Comparison of ENCODE assay signal across 29 cellular contexts in genomic region chr19:31560021-31560770, GRCh38.
"Had no signal": no experiment of that assay in that cellular context is flagged by ENCODE, and none has a peak within 500 bp of the region (broad histone marks: within the 10 kb centered on the region; RNA-seq: fewer than 3 reads in every experiment).

No MANE protein-coding gene starts in this region.

- H3K36me3 Mint-ChIP-seq: brain, immature natural killer cell had no signal

- FAIRE-seq: kidney had no signal

- H2AFZ ChIP-seq: parathyroid adenoma had no signal

- DNase-seq: activated CD4-positive, alpha-beta T cell treated with anti-CD3 and anti-CD28 coated beads for 1 hour; activated CD4-positive, alpha-beta T cell treated with anti-CD3 and anti-CD28 coated beads, Interleukin-2, amount 50 U/mL, for 1 hour; activated CD8-positive, alpha-beta T cell treated with anti-CD3 and anti-CD28 coated beads for 36 hours; activated naive CD8-positive, alpha-beta T cell treated with anti-CD3 and anti-CD28 coated beads, Interleukin-2, amount 50 U/mL, for 24 hours; activated T-cell treated with anti-CD3 and anti-CD28 coated beads, Interleukin-2, amount 50 U/mL, for 48 hours; dorsolateral prefrontal cortex; effector memory CD4-positive, alpha-beta T cell; erythroblast; hypothalamus; immature natural killer cell; kidney; left colon; mammary epithelial cell; nucleus accumbens; spleen; stimulated activated naive CD4-positive, alpha-beta T cell treated with Interleukin-2 at 50 U/mL for 16 hours; T-helper 2 cell had no signal

- H3K36me3 ChIP-seq: cardiac muscle cell, heart left ventricle, right atrium auricular region, spleen, tibial nerve had no signal

- H3K27me3 ChIP-seq: right atrium auricular region, spleen, tibial nerve had no signal

- H3K4me1 Mint-ChIP-seq: activated naive CD4-positive, alpha-beta T cell treated with anti-CD3 and anti-CD28 coated beads, Interleukin-2, amount 50 U/mL, for 24 hours; activated naive CD8-positive, alpha-beta T cell treated with anti-CD3 and anti-CD28 coated beads, Interleukin-2, amount 50 U/mL, for 24 hours; brain; immature natural killer cell; naive thymus-derived CD8-positive, alpha-beta T cell; neural crest cell had no signal

- H3K4me1 ChIP-seq: heart left ventricle, parathyroid adenoma, right atrium auricular region, spleen, tibial nerve had no signal

- H3K9ac ChIP-seq: parathyroid adenoma had no signal

- H3K4me3 Mint-ChIP-seq: activated CD8-positive, alpha-beta T cell treated with anti-CD3 and anti-CD28 coated beads for 36 hours; activated naive CD4-positive, alpha-beta T cell treated with anti-CD3 and anti-CD28 coated beads, Interleukin-2, amount 50 U/mL, for 24 hours; activated naive CD8-positive, alpha-beta T cell treated with anti-CD3 and anti-CD28 coated beads, Interleukin-2, amount 50 U/mL, for 24 hours; brain; immature natural killer cell; mesothelial cell of epicardium; naive thymus-derived CD8-positive, alpha-beta T cell; neural crest cell had no signal

- H3K27me3 Mint-ChIP-seq: activated CD8-positive, alpha-beta T cell treated with anti-CD3 and anti-CD28 coated beads for 36 hours; activated naive CD8-positive, alpha-beta T cell treated with anti-CD3 and anti-CD28 coated beads, Interleukin-2, amount 50 U/mL, for 24 hours had no signal

- ATAC-seq: activated CD8-positive, alpha-beta T cell treated with anti-CD3 and anti-CD28 coated beads for 36 hours; activated naive CD8-positive, alpha-beta T cell treated with anti-CD3 and anti-CD28 coated beads, Interleukin-2, amount 50 U/mL, for 24 hours; heart left ventricle; left colon; naive thymus-derived CD8-positive, alpha-beta T cell had no signal

- H3K9me3 Mint-ChIP-seq: activated naive CD4-positive, alpha-beta T cell treated with anti-CD3 and anti-CD28 coated beads, Interleukin-2, amount 50 U/mL, for 24 hours; activated naive CD8-positive, alpha-beta T cell treated with anti-CD3 and anti-CD28 coated beads, Interleukin-2, amount 50 U/mL, for 24 hours had no signal

- H3K4me3 ChIP-seq: cardiac muscle cell, coronary artery, dorsolateral prefrontal cortex, heart left ventricle, right atrium auricular region, spleen, tibial nerve had no signal

- H3K79me2 ChIP-seq: parathyroid adenoma had no signal

- H3K27ac Mint-ChIP-seq: activated CD8-positive, alpha-beta T cell treated with anti-CD3 and anti-CD28 coated beads for 36 hours; activated naive CD4-positive, alpha-beta T cell treated with anti-CD3 and anti-CD28 coated beads, Interleukin-2, amount 50 U/mL, for 24 hours; activated naive CD8-positive, alpha-beta T cell treated with anti-CD3 and anti-CD28 coated beads, Interleukin-2, amount 50 U/mL, for 24 hours; activated T-helper 2 cell treated with anti-CD3 and anti-CD28 coated beads, Interferon-gamma antibody, Interleukin-2, Interleukin-4, amounts not matched to agents 10 μg/mL and 5 μg/mL and 100 μg/mL, durations not matched to agents 14 hours and 24 hours and 36 hours; brain; immature natural killer cell; mesothelial cell of epicardium had no signal

- H3K27ac ChIP-seq: cardiac muscle cell, coronary artery, dorsolateral prefrontal cortex, heart left ventricle, parathyroid adenoma, right atrium auricular region, spleen, tibial nerve had no signal
